In genomic region chr12:88969127-88969526, GRCh38 we compare ENCODE assay signal across 28 cellular contexts.
"Had no signal": no experiment of that assay in that cellular context is flagged by ENCODE, and none has a peak within 500 bp of the region (broad histone marks: within the 10 kb centered on the region; RNA-seq: fewer than 3 reads in every experiment).

No MANE protein-coding gene starts in this region.

- H3K9me3 ChIP-seq: ovary, psoas muscle, right lobe of liver, sigmoid colon, stomach, thoracic aorta, thyroid gland, tibial nerve, upper lobe of right lung, uterus had no signal

- H3K36me3 Mint-ChIP-seq: natural killer cell; neural progenitor cell; stimulated activated effector memory CD8-positive, alpha-beta T cell treated with anti-CD3 and anti-CD28 coated beads, Interleukin-12 subunit alpha, Interleukin-12 subunit beta, amount 100 ng/mL, for 72 hours; stimulated activated naive B cell treated with anti-CD40 and anti-IgM and Interleukin-4, amounts not matched to agents 10 μg/mL and 1 μg/mL and 100 μg/mL, for 72 hours; type B pancreatic cell had no signal

- H3K9ac ChIP-seq: neural progenitor cell, parathyroid adenoma had no signal

- H3K27ac Mint-ChIP-seq: natural killer cell; nephron; neural progenitor cell; progenitor cell of endocrine pancreas; stimulated activated effector memory CD8-positive, alpha-beta T cell treated with anti-CD3 and anti-CD28 coated beads, Interleukin-12 subunit alpha, Interleukin-12 subunit beta, amount 100 ng/mL, for 72 hours; stimulated activated naive B cell treated with anti-CD40 and anti-IgM and Interleukin-4, amounts not matched to agents 10 μg/mL and 1 μg/mL and 100 μg/mL, for 72 hours; stimulated activated naive CD8-positive, alpha-beta T cell treated with anti-CD3 and anti-CD28 coated beads, Interleukin-15, Interleukin-2, amounts not matched to agents 100 ng/mL and 50 ng/mL, for 24 hours; type B pancreatic cell had no signal

- H3K4me3 Mint-ChIP-seq: natural killer cell; nephron; neural progenitor cell; stimulated activated effector memory CD8-positive, alpha-beta T cell treated with anti-CD3 and anti-CD28 coated beads, Interleukin-12 subunit alpha, Interleukin-12 subunit beta, amount 100 ng/mL, for 72 hours; stimulated activated naive B cell treated with anti-CD40 and anti-IgM and Interleukin-4, amounts not matched to agents 10 μg/mL and 1 μg/mL and 100 μg/mL, for 72 hours; stimulated activated naive CD8-positive, alpha-beta T cell treated with anti-CD3 and anti-CD28 coated beads, Interleukin-15, Interleukin-2, amounts not matched to agents 100 ng/mL and 50 ng/mL, for 24 hours; type B pancreatic cell had no signal

- H3K4me1 Mint-ChIP-seq: natural killer cell; nephron; neural progenitor cell; stimulated activated effector memory CD8-positive, alpha-beta T cell treated with anti-CD3 and anti-CD28 coated beads, Interleukin-12 subunit alpha, Interleukin-12 subunit beta, amount 100 ng/mL, for 72 hours; stimulated activated naive B cell treated with anti-CD40 and anti-IgM and Interleukin-4, amounts not matched to agents 10 μg/mL and 1 μg/mL and 100 μg/mL, for 72 hours had no signal

- H3K9me3 Mint-ChIP-seq: natural killer cell; nephron; neural progenitor cell; stimulated activated effector memory CD8-positive, alpha-beta T cell treated with anti-CD3 and anti-CD28 coated beads, Interleukin-12 subunit alpha, Interleukin-12 subunit beta, amount 100 ng/mL, for 72 hours; stimulated activated naive B cell treated with anti-CD40 and anti-IgM and Interleukin-4, amounts not matched to agents 10 μg/mL and 1 μg/mL and 100 μg/mL, for 72 hours; stimulated activated naive CD8-positive, alpha-beta T cell treated with anti-CD3 and anti-CD28 coated beads, Interleukin-15, Interleukin-2, amounts not matched to agents 100 ng/mL and 50 ng/mL, for 24 hours; type B pancreatic cell had no signal

- H3K4me1 ChIP-seq: neural progenitor cell, parathyroid adenoma, psoas muscle, right lobe of liver, sigmoid colon, stomach, thyroid gland, tibial nerve, upper lobe of right lung, uterus had no signal

- H3K4me3 ChIP-seq: neural progenitor cell, ovary, psoas muscle, right lobe of liver, sigmoid colon, stomach, thoracic aorta, thyroid gland, tibial nerve, upper lobe of right lung, uterus had no signal

- H3K36me3 ChIP-seq: neural progenitor cell, ovary, right lobe of liver, sigmoid colon, stomach, thoracic aorta, thyroid gland, tibial nerve, upper lobe of right lung, uterus had no signal

- H3K27me3 Mint-ChIP-seq: progenitor cell of endocrine pancreas, type B pancreatic cell had no signal

- H2AFZ ChIP-seq: neural progenitor cell, parathyroid adenoma had no signal

- H3K27ac ChIP-seq: neural progenitor cell, ovary, parathyroid adenoma, psoas muscle, right lobe of liver, sigmoid colon, stomach, thoracic aorta, thyroid gland, tibial nerve, upper lobe of right lung, uterus had no signal

- ATAC-seq: natural killer cell, psoas muscle, right cardiac atrium, right lobe of liver, upper lobe of right lung had no signal

- H3K79me2 ChIP-seq: parathyroid adenoma had no signal

- DNase-seq: natural killer cell; occipital lobe; ovary; posterior cingulate gyrus; psoas muscle; right cardiac atrium; right lobe of liver; sigmoid colon; small intestine; stimulated activated CD4-positive, alpha-beta T cell treated with anti-CD3 and anti-CD28 coated beads, Interleukin-15, amount 100 ng/mL, for 24 hours; stimulated activated CD4-positive, alpha-beta T cell treated with anti-CD3 and anti-CD28 coated beads, Interleukin-2, amount 100 ng/mL, for 24 hours; stimulated activated CD4-positive, alpha-beta T cell treated with anti-CD3 and anti-CD28 coated beads, Interleukin-2, amount 100 ng/mL, for 48 hours; stimulated activated CD4-positive, alpha-beta T cell treated with anti-CD3 and anti-CD28 coated beads, Interleukin-4, amount 100 ng/mL, for 24 hours; stimulated activated naive B cell treated with anti-CD40 and anti-IgM and Interleukin-4, amounts not matched to agents 10 μg/mL and 1 μg/mL and 100 μg/mL, for 72 hours; stimulated activated naive CD4-positive, alpha-beta T cell treated with Interleukin-2 at 50 U/mL for 16 hours; stomach; thyroid gland; upper lobe of right lung; uterus had no signal

- H3K4me2 ChIP-seq: neural progenitor cell had no signal

- H3K27me3 ChIP-seq: neural progenitor cell, ovary, right lobe of liver, sigmoid colon, stomach, thyroid gland, tibial nerve, upper lobe of right lung, uterus had no signal
